ENCODE assay signal across 22 cellular contexts in genomic region chr7:22043367-22043766, GRCh38.
DNase-seq lines count a peak whose midpoint lies in the region; ATAC-seq, FAIRE-seq and TF ChIP-seq lines count a peak whose summit lies in the region.
"Had no signal": no experiment of that assay in that cellular context is flagged by ENCODE, and none has a peak within 500 bp of the region (broad histone marks: within the 10 kb centered on the region; RNA-seq: fewer than 3 reads in every experiment).

No MANE protein-coding gene starts in this region.

- no peak overlapping the region for H2BK12ac ChIP-seq in trophoblast cell (ENCODE audit: low read length)

- H3K27me3 ChIP-seq in bronchial epithelial cell (ENCODE audit: control insufficient read depth, insufficient read depth, low read length) (peaks cover 1% of the 10 kb centered on the region), foreskin keratinocyte (peaks cover 12% of the 10 kb centered on the region), trophoblast cell (ENCODE audit: insufficient read depth, low read length) (no peaks in the 10 kb centered on the region)

- no peaks in the 10 kb centered on the region for H3K36me3 ChIP-seq in bronchial epithelial cell (ENCODE audit: control insufficient read depth, insufficient read depth, low read length)
- H3K36me3 ChIP-seq in trophoblast cell (ENCODE audit: control insufficient read depth in 1 of 2, insufficient read depth in 2 of 2, low read length in 2 of 2), result no peaks in the 10 kb centered on the region

- no peak overlapping the region for H3K18ac ChIP-seq in trophoblast cell (ENCODE audit: low read length)

- DNase-seq in EH (ENCODE audit: low read depth) (peak; percentile 3), bronchial epithelial cell (ENCODE audit: low read depth) (peak; percentile 46), fibroblast of mammary gland (ENCODE audit: low read depth) (peak; percentile 2), foreskin keratinocyte (peak in 1 of 2 donors; percentile 25), trophoblast cell (no peak), hippocampal formation (lab: John Stamatoyannopoulos, UW) (no peak), NCI-H1105 treated with DMSO at 0.1 percent for 48 hours (lab: John Stamatoyannopoulos, UW) (no peak)
- DNase-seq: AML-193; Caco-2; CD4-positive, alpha-beta T cell; DMS153; DMS79; GF-D8; GOT3; H7; HFFc6 had no signal

- H3K27ac ChIP-seq in foreskin keratinocyte (no peak overlapping the region), trophoblast cell (ENCODE audit: low read depth, low read length) (no peak overlapping the region)
- H3K27ac ChIP-seq: 22Rv1, A549, C4-2B had no signal

- no peak for FAIRE-seq in bronchial epithelial cell (lab: Jason Lieb, UNC)
- FAIRE-seq: HepG2 had no signal

- H4K8ac ChIP-seq in trophoblast cell (ENCODE audit: low read depth, low read length), result no peak overlapping the region

- H4K12ac ChIP-seq in trophoblast cell (ENCODE audit: low read depth, low read length), result no peak overlapping the region

- no peak overlapping the region for H2AK5ac ChIP-seq in trophoblast cell (ENCODE audit: low read length)

- WGBS in trophoblast cell (ENCODE audit: extremely low coverage, insufficient coverage, insufficient read length), result no CpG with 5 or more reads among the region's 5 CpGs

- H3K4me2 ChIP-seq in trophoblast cell (ENCODE audit: low read length), result no peak overlapping the region
- H3K4me2 ChIP-seq: A549 had no signal

- no peak overlapping the region for H3K4ac ChIP-seq in trophoblast cell (ENCODE audit: low read depth, low read length)

- no peak for TF ChIP-seq CTCF in bronchial epithelial cell (IDR thresholded peaks at IDR 0.05; ENCODE audit: insufficient read depth, low read length, severe bottlenecking)
- TF ChIP-seq CTCF in fibroblast of mammary gland (conservative IDR thresholded peaks at IDR 0.05; ENCODE audit: control insufficient read depth, insufficient read depth, low read depth, low read length), result no peak
- no peak for TF ChIP-seq CTCF in foreskin keratinocyte (conservative IDR thresholded peaks at IDR 0.05)

- no peaks in the 10 kb centered on the region for H3K79me2 ChIP-seq in trophoblast cell (ENCODE audit: control insufficient read depth, insufficient read depth, low read length, poor library complexity)

- H3K23ac ChIP-seq in trophoblast cell (ENCODE audit: low read length), result no peak overlapping the region

- ATAC-seq in foreskin keratinocyte (peak; percentile 28), HG03521 (IDR thresholded peaks at IDR 0.05; ENCODE audit: unreplicated experiment) (no peak)
- ATAC-seq: A549, HCT116, HepG2 had no signal

- no peak overlapping the region for H2AFZ ChIP-seq in trophoblast cell (ENCODE audit: insufficient read depth, low read length, poor library complexity)

- H3K4me1 ChIP-seq in foreskin keratinocyte, result no peaks in the 10 kb centered on the region
- H3K4me1 ChIP-seq in trophoblast cell (ENCODE audit: control insufficient read depth in 1 of 2, insufficient read depth in 2 of 2, low read length in 2 of 2), result no peaks in the 10 kb centered on the region
- H3K4me1 ChIP-seq: A549, Caco-2 had no signal

- no peaks in the 10 kb centered on the region for H3K79me1 ChIP-seq in trophoblast cell (ENCODE audit: low read length)

- H3K14ac ChIP-seq in trophoblast cell (ENCODE audit: low read length), result no peak overlapping the region

- H3K4me3 ChIP-seq in bronchial epithelial cell (ENCODE audit: low read depth, low read length), result no peak overlapping the region
- H3K4me3 ChIP-seq in fibroblast of mammary gland (ENCODE audit: control insufficient read depth, low read depth, low read length), result no peak overlapping the region
- H3K4me3 ChIP-seq in trophoblast cell (ENCODE audit: low read depth, low read length), result no peak overlapping the region
- H3K4me3 ChIP-seq: A549 had no signal

- H2BK5ac ChIP-seq in trophoblast cell (ENCODE audit: low read depth, low read length, poor library complexity), result no peak overlapping the region

- peaks cover 2% of the 10 kb centered on the region for H3K9me3 ChIP-seq in trophoblast cell (ENCODE audit: insufficient read depth, low read depth, low read length)
- H3K9me3 ChIP-seq: A549 had no signal

- H3K9ac ChIP-seq in trophoblast cell (ENCODE audit: low read length), result no peak overlapping the region

- H4K91ac ChIP-seq in trophoblast cell (ENCODE audit: low read depth, low read length), result no peak overlapping the region

- H2BK120ac ChIP-seq in trophoblast cell (ENCODE audit: insufficient read depth, low read length, poor library complexity), result no peak overlapping the region

Comparison
In these comparisons a context has a peak if more than half of its experiments do, and no peak if none do; other contexts are left out.
1. DNase-seq: peak in EH (single experiment), bronchial epithelial cell (single experiment) and fibroblast of mammary gland (single experiment); none in trophoblast cell (0 of 2), hippocampal formation (0 of 2) and NCI-H1105 treated with DMSO at 0.1 percent for 48 hours (single experiment).